Comparison of ENCODE assay signal across 8 cellular contexts in the genomic region with DNA sequence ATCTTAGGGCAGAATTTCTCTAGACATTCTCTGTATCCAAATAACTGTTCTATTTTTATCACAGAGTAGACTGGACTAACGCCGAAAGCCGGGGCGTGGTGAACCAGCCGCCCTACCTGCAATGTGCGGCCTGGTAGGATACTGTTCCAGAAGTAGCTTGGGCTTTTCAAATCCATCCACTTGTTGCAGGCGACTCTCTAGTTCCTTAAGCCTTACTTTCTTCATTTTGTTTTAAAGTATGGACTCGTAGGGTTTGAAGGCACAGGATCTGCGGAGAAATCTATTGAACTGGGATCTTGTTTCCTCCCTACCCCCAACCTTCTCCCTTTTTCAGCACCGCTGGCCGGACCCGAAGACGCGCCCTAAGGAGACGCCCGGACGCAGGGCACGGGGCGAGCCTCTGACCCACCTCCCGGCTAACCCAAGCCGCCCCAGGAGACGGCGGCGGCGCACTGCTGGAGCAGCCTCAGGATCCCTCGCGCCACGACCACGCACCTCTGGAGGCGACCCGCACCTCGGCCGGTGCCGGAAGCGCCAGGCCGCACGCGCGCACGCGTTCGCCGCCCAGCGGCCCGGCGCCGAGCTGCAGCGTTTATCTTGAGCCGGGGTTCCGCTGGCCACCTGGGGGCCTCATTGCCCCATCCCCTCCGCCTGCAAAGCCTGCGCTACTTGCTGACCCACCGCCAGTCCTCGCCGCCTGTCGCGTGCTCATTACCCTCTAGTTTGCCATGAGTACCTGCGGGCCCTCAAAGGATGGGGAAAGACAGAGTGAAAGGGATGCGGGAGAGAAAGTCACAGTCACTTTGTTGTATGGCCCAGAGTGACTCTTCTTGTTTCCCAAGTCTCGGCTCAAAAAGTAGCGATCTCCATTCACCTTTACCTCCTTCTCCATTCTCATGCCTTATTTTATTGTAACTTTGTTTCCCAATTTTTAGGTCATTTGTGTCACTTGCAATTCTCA. TPM values are rescaled to one million over a fixed set of nuclear protein-coding genes. Genes with fewer than 3 reads are reported as not detected.
DNase-seq lines count a peak whose midpoint lies in the region; ATAC-seq, FAIRE-seq and TF ChIP-seq lines count a peak whose summit lies in the region.

A gene (minus strand): TSS at position 533 of the 961 bp plus-strand sequence. CDS start 308 bp downstream, at position 225.

- CTCF ChIA-PET in AG04449 (lab: Yijun Ruan, JAX), result interaction anchor here (0.7 to 3.3 kb wide), 16 partner anchors 9 to 362 kb away, joined by 3 to 19 read pairs (median 4); no protein-coding TSS in a partner anchor
- CTCF ChIA-PET in WTC11 (lab: Charles Lee), result interaction anchor here (0.6 to 2.2 kb wide), 15 partner anchors 9 to 182 kb away, joined by 3 to 17 read pairs (median 3); a partner anchor contains a TSS

- H3K4me1 Mint-ChIP-seq in WTC11, result peaks cover 31% of the 10 kb centered on the region

- H3K27ac ChIP-seq in smooth muscle cell (ENCODE audit: low read depth), result no peak within 1 kb of the TSS

- no peaks in the 10 kb centered on the region for H3K9me3 Mint-ChIP-seq in WTC11

- H3K79me2 ChIP-seq in smooth muscle cell (ENCODE audit: low read depth), result peaks cover 45% of the 10 kb centered on the region

- DNase-seq in AG04449 (ENCODE audit: low read depth, low spot score) (no peak), NCI-H2196 treated with DMSO at 0.1 percent for 48 hours (lab: John Stamatoyannopoulos, UW; ENCODE audit: unreplicated experiment) (peak; percentile 79), WTC11 (ENCODE audit: low spot score) (peak; percentile 89), bronchial epithelial cell (ENCODE audit: low read depth) (peak; percentile 57), iPS-NIHi7 (ENCODE audit: extremely low spot score) (peak; percentile 90), smooth muscle cell (lab: John Stamatoyannopoulos, UW; ENCODE audit: unreplicated experiment) (peak; percentile 57)

- WGBS in smooth muscle cell (ENCODE audit: low lambda C conversion rate), result 5% methylated on average over 56 of the region's 61 CpGs

- H3K27me3 ChIP-seq in bronchial epithelial cell (ENCODE audit: control insufficient read depth, insufficient read depth, low read length) (no peaks in the 10 kb centered on the region), smooth muscle cell (ENCODE audit: low read depth) (no peaks in the 10 kb centered on the region)

- H3K36me3 ChIP-seq in bronchial epithelial cell (ENCODE audit: control insufficient read depth, insufficient read depth, low read length) (peaks cover 5% of the 10 kb centered on the region), smooth muscle cell (ENCODE audit: low read depth) (no peaks in the 10 kb centered on the region)

- no peaks in the 10 kb centered on the region for H3F3A ChIP-seq in smooth muscle cell (ENCODE audit: low read depth)

- peak within 1 kb of the TSS; percentile 29 for H2AFZ ChIP-seq in smooth muscle cell (ENCODE audit: low read depth)

- H3K9ac ChIP-seq in smooth muscle cell (ENCODE audit: low read depth), result peak within 1 kb of the TSS; percentile 40

- peak within 1 kb of the TSS; percentile 87 for H3K27ac Mint-ChIP-seq in WTC11

- ATAC-seq in GM18861 (IDR thresholded peaks at IDR 0.05; ENCODE audit: unreplicated experiment), result peak; percentile 58
- peak; percentile 67 for ATAC-seq in HG03097 (IDR thresholded peaks at IDR 0.05; ENCODE audit: low FRiP score, unreplicated experiment)
- ATAC-seq in WTC11, result peak; percentile 73

- H3K4me3 Mint-ChIP-seq in WTC11, result peak within 1 kb of the TSS; percentile 90

- TF ChIP-seq CTCF in AG04449 (IDR thresholded peaks at IDR 0.05; ENCODE audit: insufficient read depth, low read length, missing control alignments) (peak; percentile 84), WTC11 (IDR thresholded peaks at IDR 0.05) (peak; percentile 78), bronchial epithelial cell (IDR thresholded peaks at IDR 0.05; ENCODE audit: insufficient read depth, low read length, severe bottlenecking) (peak; percentile 92), smooth muscle cell (IDR thresholded peaks at IDR 0.05; ENCODE audit: borderline replicate concordance, insufficient read depth, poor library complexity, severe bottlenecking) (peak; percentile 87)

- H3K4me1 ChIP-seq in smooth muscle cell (ENCODE audit: low read depth), result peaks cover 23% of the 10 kb centered on the region

- no peaks in the 10 kb centered on the region for H3K9me3 ChIP-seq in smooth muscle cell (replicated peaks; ENCODE audit: low read depth)

- no peak for FAIRE-seq in bronchial epithelial cell (lab: Jason Lieb, UNC)

- H3K36me3 Mint-ChIP-seq in WTC11, result peaks cover 9% of the 10 kb centered on the region

- H4K20me1 ChIP-seq in smooth muscle cell (ENCODE audit: low read depth), result peaks cover 24% of the 10 kb centered on the region

- H3K4me3 ChIP-seq in AG04449 (ENCODE audit: low read depth, low read length) (peak within 1 kb of the TSS; percentile 81), bronchial epithelial cell (ENCODE audit: low read depth, low read length) (peak within 1 kb of the TSS; percentile 77), smooth muscle cell (peak within 1 kb of the TSS; percentile 67)

- peak within 1 kb of the TSS; percentile 86 for H3K4me2 ChIP-seq in smooth muscle cell

- POLR2A ChIA-PET in AG04449 (lab: Yijun Ruan, JAX), result interaction anchor here (0.6 to 1.8 kb wide), 2 partner anchors 9 to 16 kb away, joined by 3 to 5 read pairs; no protein-coding TSS in a partner anchor
- POLR2A ChIA-PET in WTC11 (lab: Charles Lee), result interaction anchor here (0.6 kb wide), 1 partner anchor 80 kb away, joined by 3 read pairs; no protein-coding TSS in a partner anchor

- H3K27me3 Mint-ChIP-seq in WTC11 (ENCODE audit: low read depth), result peaks cover 9% of the 10 kb centered on the region

TF ChIP-seq in WTC11, 78 proteins besides CTCF, POLR2A, EP300 and RAD21 (continues in another document):
- peak; percentile 89 for TF ChIP-seq ETV6 (CRISPR knock-in tag; IDR thresholded peaks at IDR 0.05)
- TF ChIP-seq SMAD3 (CRISPR knock-in tag; IDR thresholded peaks at IDR 0.05; ENCODE audit: borderline replicate concordance), result peak; percentile 72; the same call in 1 of the 2 replicates
- TF ChIP-seq NFATC4 (CRISPR knock-in tag; IDR thresholded peaks at IDR 0.05), result no peak; the same call in 1 of the 2 replicates
- no peak for TF ChIP-seq NR2C2 (CRISPR knock-in tag; IDR thresholded peaks at IDR 0.05)
- TF ChIP-seq SMAD4 (CRISPR knock-in tag; IDR thresholded peaks at IDR 0.05), result 0 out of 2 replicates have a peak, but pooled peaks have one; percentile 13
- TF ChIP-seq HMGA2 (CRISPR knock-in tag; IDR thresholded peaks at IDR 0.05), result no peak
- TF ChIP-seq CBFB (CRISPR knock-in tag; IDR thresholded peaks at IDR 0.05; ENCODE audit: low read depth), result no peak
- peak; percentile 76 for TF ChIP-seq CREM (CRISPR knock-in tag; IDR thresholded peaks at IDR 0.05)
- TF ChIP-seq, protein P1, sequence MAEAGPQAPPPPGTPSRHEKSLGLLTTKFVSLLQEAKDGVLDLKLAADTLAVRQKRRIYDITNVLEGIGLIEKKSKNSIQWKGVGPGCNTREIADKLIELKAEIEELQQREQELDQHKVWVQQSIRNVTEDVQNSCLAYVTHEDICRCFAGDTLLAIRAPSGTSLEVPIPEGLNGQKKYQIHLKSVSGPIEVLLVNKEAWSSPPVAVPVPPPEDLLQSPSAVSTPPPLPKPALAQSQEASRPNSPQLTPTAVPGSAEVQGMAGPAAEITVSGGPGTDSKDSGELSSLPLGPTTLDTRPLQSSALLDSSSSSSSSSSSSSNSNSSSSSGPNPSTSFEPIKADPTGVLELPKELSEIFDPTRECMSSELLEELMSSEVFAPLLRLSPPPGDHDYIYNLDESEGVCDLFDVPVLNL (CRISPR knock-in tag; IDR thresholded peaks at IDR 0.05; ENCODE audit: borderline replicate concordance, low read depth), result no peak
- peak; percentile 92 for TF ChIP-seq FOXK1 (CRISPR knock-in tag; IDR thresholded peaks at IDR 0.05)
- peak; percentile 66; the same call in 1 of the 2 replicates for TF ChIP-seq ELF4 (CRISPR knock-in tag; IDR thresholded peaks at IDR 0.05; ENCODE audit: low read depth)
- peak; percentile 88 for TF ChIP-seq GABPB1 (CRISPR knock-in tag; IDR thresholded peaks at IDR 0.05)
- TF ChIP-seq CREB1 (CRISPR knock-in tag; IDR thresholded peaks at IDR 0.05), result peak; percentile 66; the same call in 1 of the 2 replicates
- TF ChIP-seq RELA (CRISPR knock-in tag; IDR thresholded peaks at IDR 0.05; ENCODE audit: borderline replicate concordance), result peak; percentile 56; the same call in 1 of the 2 replicates
- TF ChIP-seq, protein P2, sequence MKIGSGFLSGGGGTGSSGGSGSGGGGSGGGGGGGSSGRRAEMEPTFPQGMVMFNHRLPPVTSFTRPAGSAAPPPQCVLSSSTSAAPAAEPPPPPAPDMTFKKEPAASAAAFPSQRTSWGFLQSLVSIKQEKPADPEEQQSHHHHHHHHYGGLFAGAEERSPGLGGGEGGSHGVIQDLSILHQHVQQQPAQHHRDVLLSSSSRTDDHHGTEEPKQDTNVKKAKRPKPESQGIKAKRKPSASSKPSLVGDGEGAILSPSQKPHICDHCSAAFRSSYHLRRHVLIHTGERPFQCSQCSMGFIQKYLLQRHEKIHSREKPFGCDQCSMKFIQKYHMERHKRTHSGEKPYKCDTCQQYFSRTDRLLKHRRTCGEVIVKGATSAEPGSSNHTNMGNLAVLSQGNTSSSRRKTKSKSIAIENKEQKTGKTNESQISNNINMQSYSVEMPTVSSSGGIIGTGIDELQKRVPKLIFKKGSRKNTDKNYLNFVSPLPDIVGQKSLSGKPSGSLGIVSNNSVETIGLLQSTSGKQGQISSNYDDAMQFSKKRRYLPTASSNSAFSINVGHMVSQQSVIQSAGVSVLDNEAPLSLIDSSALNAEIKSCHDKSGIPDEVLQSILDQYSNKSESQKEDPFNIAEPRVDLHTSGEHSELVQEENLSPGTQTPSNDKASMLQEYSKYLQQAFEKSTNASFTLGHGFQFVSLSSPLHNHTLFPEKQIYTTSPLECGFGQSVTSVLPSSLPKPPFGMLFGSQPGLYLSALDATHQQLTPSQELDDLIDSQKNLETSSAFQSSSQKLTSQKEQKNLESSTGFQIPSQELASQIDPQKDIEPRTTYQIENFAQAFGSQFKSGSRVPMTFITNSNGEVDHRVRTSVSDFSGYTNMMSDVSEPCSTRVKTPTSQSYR (CRISPR knock-in tag; IDR thresholded peaks at IDR 0.05), result 0 out of 2 replicates have a peak, but pooled peaks have one; percentile 62

RNA-seq across cellular contexts. Expression of the gene that starts here (rescaled TPM):
- total RNA-seq in WTC11 (2021) (89.9 to 90.9 TPM (median 90.4 TPM) in 3 replicates), bronchial epithelial cell (61.7 and 74.0 TPM in 2 replicates), smooth muscle cell (72.5 and 84.0 TPM in 2 replicates)
- polyA plus RNA-seq in smooth muscle cell, result 79.8 and 80.5 TPM in 2 replicates
